In the genomic region with DNA sequence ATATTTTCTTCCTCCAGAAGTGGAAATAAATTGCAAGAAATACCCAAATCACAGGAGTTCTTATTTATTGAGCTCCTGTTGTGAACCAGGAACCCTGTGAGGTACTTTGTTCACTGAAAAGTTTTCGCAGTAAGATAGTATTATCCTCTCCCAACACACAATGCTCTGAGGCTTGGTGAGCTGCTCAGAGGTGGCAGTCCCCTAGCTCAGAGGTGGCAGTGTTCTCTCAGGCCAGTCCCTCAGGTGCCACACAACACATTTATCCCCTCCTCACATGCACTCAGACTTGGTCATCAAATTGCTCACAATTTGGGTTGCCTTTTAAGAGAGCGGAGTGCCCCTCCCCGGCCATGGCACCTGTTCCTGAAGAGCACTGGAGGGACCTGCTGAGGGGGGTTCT, we compare ENCODE assay signal across 22 cellular contexts. TPM values are rescaled to one million over a fixed set of nuclear protein-coding genes. Genes with fewer than 3 reads are reported as not detected.
"Had no signal": no experiment of that assay in that cellular context is flagged by ENCODE, and none has a peak within 500 bp of the region (broad histone marks: within the 10 kb centered on the region; RNA-seq: fewer than 3 reads in every experiment).

No MANE protein-coding gene starts in this region.

- H2AFZ ChIP-seq: hepatocyte, neural progenitor cell, parathyroid adenoma had no signal

- H3K4me2 ChIP-seq: hepatocyte, neural progenitor cell had no signal

- H3K27me3 Mint-ChIP-seq: naive thymus-derived CD8-positive, alpha-beta T cell; stimulated activated naive CD8-positive, alpha-beta T cell treated with anti-CD3 and anti-CD28 coated beads, Interleukin-15, amount 100 ng/mL, for 72 hours; type B pancreatic cell had no signal

- H3K4me3 Mint-ChIP-seq: naive thymus-derived CD8-positive, alpha-beta T cell; nephron; neural progenitor cell; stimulated activated effector memory CD8-positive, alpha-beta T cell treated with anti-CD3 and anti-CD28 coated beads, Interleukin-12 subunit alpha, Interleukin-12 subunit beta, amount 100 ng/mL, for 72 hours; stimulated activated naive CD8-positive, alpha-beta T cell treated with anti-CD3 and anti-CD28 coated beads, Interleukin-15, amount 100 ng/mL, for 72 hours; type B pancreatic cell had no signal

- H3K27ac Mint-ChIP-seq: neural progenitor cell; stimulated activated naive CD8-positive, alpha-beta T cell treated with anti-CD3 and anti-CD28 coated beads, Interleukin-15, amount 100 ng/mL, for 72 hours; type B pancreatic cell had no signal

- ATAC-seq: left colon; left lung; naive thymus-derived CD8-positive, alpha-beta T cell; psoas muscle; stimulated activated effector memory CD8-positive, alpha-beta T cell treated with anti-CD3 and anti-CD28 coated beads, Interleukin-12 subunit alpha, Interleukin-12 subunit beta, amount 100 ng/mL, for 72 hours; stimulated activated naive CD8-positive, alpha-beta T cell treated with anti-CD3 and anti-CD28 coated beads, Interleukin-15, amount 100 ng/mL, for 72 hours had no signal

- H3K9ac ChIP-seq: neural progenitor cell, parathyroid adenoma had no signal

- H3K9me3 Mint-ChIP-seq: neural progenitor cell, type B pancreatic cell had no signal

- H3K36me3 ChIP-seq: neural progenitor cell, uterus had no signal

- H3K36me3 Mint-ChIP-seq: neural progenitor cell, type B pancreatic cell had no signal

- H3K4me1 ChIP-seq: left lung, lower lobe of right lung, parathyroid adenoma, psoas muscle, sigmoid colon, spleen, tibial nerve, uterus had no signal

- H3K9me3 ChIP-seq: left lung, lower lobe of right lung, psoas muscle, sigmoid colon, tibial nerve, uterus had no signal

- H3K4me3 ChIP-seq: hepatocyte, left lung, lower lobe of right lung, neural progenitor cell, psoas muscle, sigmoid colon, spleen, tibial nerve, uterus had no signal

- H3K27me3 ChIP-seq: hepatocyte, left lung, neural progenitor cell, sigmoid colon, spleen, tibial nerve, uterus had no signal

- H3K4me1 Mint-ChIP-seq: stimulated activated effector memory CD8-positive, alpha-beta T cell treated with anti-CD3 and anti-CD28 coated beads, Interleukin-12 subunit alpha, Interleukin-12 subunit beta, amount 100 ng/mL, for 72 hours; stimulated activated naive CD8-positive, alpha-beta T cell treated with anti-CD3 and anti-CD28 coated beads, Interleukin-15, amount 100 ng/mL, for 72 hours had no signal

- DNase-seq: kidney glomerular epithelial cell; left colon; left lung; lower lobe of right lung; mammary epithelial cell; naive thymus-derived CD8-positive, alpha-beta T cell; psoas muscle; sigmoid colon; small intestine; spleen; stimulated activated CD4-positive, alpha-beta T cell treated with anti-CD3 and anti-CD28 coated beads, Interleukin-4, amount 100 ng/mL, for 24 hours; stimulated activated naive CD4-positive, alpha-beta T cell treated with Interleukin-2 at 50 U/mL for 16 hours; stimulated activated naive CD8-positive, alpha-beta T cell treated with anti-CD3 and anti-CD28 coated beads, Interleukin-15, amount 100 ng/mL, for 72 hours; uterus had no signal

- H3K27ac ChIP-seq: hepatocyte, left lung, lower lobe of right lung, neural progenitor cell, parathyroid adenoma, psoas muscle, sigmoid colon, spleen, tibial nerve, uterus had no signal

RNA-seq across cellular contexts. Expression of a gene that starts 25.9 kb away (rescaled TPM):
- total RNA-seq: left colon, mammary epithelial cell had no signal
- polyA plus RNA-seq: hepatocyte, keratinocyte, mammary epithelial cell had no signal
